9 cellular contexts compared by ENCODE assay signal in genomic region chr3:128074851-128075515, GRCh38. TPM values are rescaled to one million over a fixed set of nuclear protein-coding genes. Genes with fewer than 3 reads are reported as not detected.
DNase-seq lines count a peak whose midpoint lies in the region; ATAC-seq and TF ChIP-seq lines count a peak whose summit lies in the region.
"Had no signal": no experiment of that assay in that cellular context is flagged by ENCODE, and none has a peak within 500 bp of the region (broad histone marks: within the 10 kb centered on the region; RNA-seq: fewer than 3 reads in every experiment).

No MANE protein-coding gene starts in this region.

- H3K4me3 ChIP-seq in AG10803 (ENCODE audit: low read length) (peak overlapping the region; percentile 31), HUES64 (ENCODE audit: low read length) (peak overlapping the region; percentile 55), muscle layer of duodenum (ENCODE audit: low read depth in 1 of 2, low read length in 2 of 2) (peak overlapping the region; percentile 53 to 76)

- H3K27ac Mint-ChIP-seq in dendritic cell treated with granulocyte-macrophage colony-stimulating factor and Interleukin-4, amounts not matched to agents 40 ng/mL and 50 ng/mL, for 4 days: peak overlapping the region; percentile 72

- H3K9me3 ChIP-seq in HUES64 (ENCODE audit: insufficient read depth, low read depth, low read length) (no peaks in the 10 kb centered on the region), muscle layer of duodenum (ENCODE audit: control insufficient read depth in 1 of 2, low read length in 2 of 2) (no peaks in the 10 kb centered on the region)

- ATAC-seq in GM18867 (IDR thresholded peaks at IDR 0.05; ENCODE audit: unreplicated experiment) (no peak), GM19023 (IDR thresholded peaks at IDR 0.05; ENCODE audit: unreplicated experiment) (no peak)

- peak overlapping the region; percentile 77 for H3K4me3 Mint-ChIP-seq in dendritic cell treated with granulocyte-macrophage colony-stimulating factor and Interleukin-4, amounts not matched to agents 40 ng/mL and 50 ng/mL, for 4 days

- H3K36me3 ChIP-seq in HUES64 (ENCODE audit: insufficient read depth, low read length) (peaks cover 54% of the 10 kb centered on the region), muscle layer of duodenum (ENCODE audit: control insufficient read depth in 1 of 2, insufficient read depth in 2 of 2, low read length in 2 of 2) (peaks cover 26 to 30% of the 10 kb centered on the region in 2 donors)

- no peak for TF ChIP-seq CTCF in AG10803 (conservative IDR thresholded peaks at IDR 0.05; ENCODE audit: low read length)

- H3K4me1 ChIP-seq in HUES64 (ENCODE audit: insufficient read depth, low read length): peaks cover 6% of the 10 kb centered on the region; the same call in 1 of the 2 replicates
- H3K4me1 ChIP-seq in muscle layer of duodenum (ENCODE audit: control insufficient read depth in 1 of 2, insufficient read depth in 2 of 2, low read length in 2 of 2): peaks cover 5 to 16% of the 10 kb centered on the region in 2 donors

- H3K9me3 Mint-ChIP-seq in dendritic cell treated with granulocyte-macrophage colony-stimulating factor and Interleukin-4, amounts not matched to agents 40 ng/mL and 50 ng/mL, for 4 days: no peaks in the 10 kb centered on the region

- DNase-seq in AG10803 (ENCODE audit: low read depth) (no peak), DMS 273 treated with DMSO at 0.1 percent for 48 hours (lab: John Stamatoyannopoulos, UW) (no peak), NCI-H226 (no peak)

- peaks cover 47% of the 10 kb centered on the region for H3K36me3 Mint-ChIP-seq in dendritic cell treated with granulocyte-macrophage colony-stimulating factor and Interleukin-4, amounts not matched to agents 40 ng/mL and 50 ng/mL, for 4 days (ENCODE audit: low read depth)

- H3K27ac ChIP-seq in HUES64 (ENCODE audit: low read depth, low read length) (no peak overlapping the region; the same call in 1 of the 2 replicates), muscle layer of duodenum (ENCODE audit: low read length) (no peak overlapping the region)
- H3K27ac ChIP-seq: KMS-11 had no signal

- peaks cover 45% of the 10 kb centered on the region for H3K4me1 Mint-ChIP-seq in dendritic cell treated with granulocyte-macrophage colony-stimulating factor and Interleukin-4, amounts not matched to agents 40 ng/mL and 50 ng/mL, for 4 days (ENCODE audit: low read depth)

- H3K9ac ChIP-seq in HUES64 (ENCODE audit: low read depth, low read length): peak overlapping the region; percentile 19; the same call in 1 of the 2 replicates
- H3K9ac ChIP-seq: KMS-11 had no signal

- intact Hi-C loops in dendritic cell treated with granulocyte-macrophage colony-stimulating factor and Interleukin-4, amounts not matched to agents 40 ng/mL and 50 ng/mL, for 4 days (cut with micrococcal nuclease): loop anchor here (1.0 to 5.0 kb wide), 3 partner anchors 23 to 72 kb away; partner anchors contain the start of genes RUVBL1 and SEC61A1

- no peaks in the 10 kb centered on the region for H3K27me3 Mint-ChIP-seq in dendritic cell treated with granulocyte-macrophage colony-stimulating factor and Interleukin-4, amounts not matched to agents 40 ng/mL and 50 ng/mL, for 4 days

- WGBS in HUES64: 16% methylated on average over 7 of the region's 7 CpGs

- H3K27me3 ChIP-seq in HUES64 (ENCODE audit: insufficient read depth, low read length): peaks cover 22% of the 10 kb centered on the region
- no peaks in the 10 kb centered on the region for H3K27me3 ChIP-seq in muscle layer of duodenum (ENCODE audit: low read depth, low read length)

RNA-seq across cellular contexts. Expression of gene SEC61A1, which starts 22.7 kb away (rescaled TPM):
- polyA plus RNA-seq in HUES64 (2013, experiment 1 of 2): 121 TPM
- polyA plus RNA-seq in HUES64 (2013, experiment 2 of 2): 106 TPM

RNA-seq across cellular contexts. Expression of gene RUVBL1, which starts 48.6 kb away (rescaled TPM):
- 117 TPM for polyA plus RNA-seq in HUES64 (2013, experiment 1 of 2)
- 127 TPM for polyA plus RNA-seq in HUES64 (2013, experiment 2 of 2)
